9 cellular contexts compared by ENCODE assay signal in genomic region chr22:38260760-38261477, GRCh38. TPM values are rescaled to one million over a fixed set of nuclear protein-coding genes. Genes with fewer than 3 reads are reported as not detected.
A peak's percentile ranks its signal among the peaks of the same experiment; 100 is the strongest.
DNase-seq lines count a peak whose midpoint lies in the region; TF ChIP-seq lines count a peak whose summit lies in the region.
"Had no signal": no experiment of that assay in that cellular context is flagged by ENCODE, and none has a peak within 500 bp of the region (broad histone marks: within the 10 kb centered on the region; RNA-seq: fewer than 3 reads in every experiment).

No MANE protein-coding gene starts in this region.

- DNase-seq in breast epithelium (ENCODE audit: low spot score in 2 of 2) (no peak), MCF 10A (ENCODE audit: unreplicated experiment) (no peak), astrocyte of the spinal cord (ENCODE audit: low read depth, low spot score) (peak; percentile 42), midbrain (lab: John Stamatoyannopoulos, UW) (peak; percentile 55), lower leg skin (ENCODE audit: low spot score in 2 of 2) (no peak), HT-29 (ENCODE audit: low spot score) (no peak), NCI-H1436 treated with DMSO at 0.1 percent for 48 hours (lab: John Stamatoyannopoulos, UW) (no peak)
- DNase-seq: COR-L47 had no signal

- BruUV-seq in MCF 10A (replicated peaks; lab: Mats Ljungman, UMichigan), result no TSS peak

- intact Hi-C loops in breast epithelium (cut with DNase I; ENCODE audit: low total_unique reads), result no loop called here
- intact Hi-C loops in MCF 10A (cut with micrococcal nuclease), result no loop called here
- intact Hi-C loops in lower leg skin (cut with DNase I; ENCODE audit: low total_unique reads), result no loop called here

- H3K4me3 Mint-ChIP-seq in MCF 10A (ENCODE audit: unreplicated experiment), result no peak overlapping the region

- peaks cover 16% of the 10 kb centered on the region for H3K36me3 Mint-ChIP-seq in MCF 10A (ENCODE audit: insufficient read depth, unreplicated experiment)

- TF ChIP-seq POLR2A in breast epithelium (IDR thresholded peaks at IDR 0.05) (no peak), lower leg skin (IDR thresholded peaks at IDR 0.05) (no peak)

- POLR2A ChIA-PET in MCF 10A (lab: Yijun Ruan, JAX), result no interaction called here

- no peaks in the 10 kb centered on the region for H3K36me3 ChIP-seq in breast epithelium
- no peaks in the 10 kb centered on the region for H3K36me3 ChIP-seq in urinary bladder (ENCODE audit: insufficient read depth)

- no peak overlapping the region for H3K27ac Mint-ChIP-seq in MCF 10A (ENCODE audit: low read depth, unreplicated experiment)

- in situ Hi-C loops in astrocyte of the spinal cord (cut with HindIII; ENCODE audit: low sequenced_read_pairs), result no loop called here

- peak overlapping the region; percentile 13 to 44 (median 22) for H3K4me3 ChIP-seq in breast epithelium
- no peak overlapping the region for H3K4me3 ChIP-seq in astrocyte of the spinal cord (ENCODE audit: low read depth, low read length)
- no peak overlapping the region for H3K4me3 ChIP-seq in urinary bladder (ENCODE audit: low read depth, low read length)
- H3K4me3 ChIP-seq in lower leg skin (ENCODE audit: low read depth, poor library complexity, severe bottlenecking), result no peak overlapping the region

- TF ChIP-seq CTCF in breast epithelium (IDR thresholded peaks at IDR 0.05), result no peak
- TF ChIP-seq CTCF in MCF 10A (IDR thresholded peaks at IDR 0.05; ENCODE audit: unreplicated experiment), result no peak
- TF ChIP-seq CTCF in astrocyte of the spinal cord (IDR thresholded peaks at IDR 0.05; ENCODE audit: low read depth, low read length), result peak; percentile 29
- TF ChIP-seq CTCF in lower leg skin (IDR thresholded peaks at IDR 0.05), result no peak

- CTCF ChIA-PET in MCF 10A (lab: Yijun Ruan, JAX), result interaction anchor here (0.5 to 1.9 kb wide), 4 partner anchors 10 to 877 kb away, joined by 3 to 6 read pairs (median 4); no protein-coding TSS in a partner anchor

- H3K9me3 Mint-ChIP-seq in MCF 10A (ENCODE audit: unreplicated experiment), result no peaks in the 10 kb centered on the region

- H3K27ac ChIP-seq in breast epithelium (peak overlapping the region; percentile 69 to 86), urinary bladder (ENCODE audit: low read depth) (peak overlapping the region; percentile 47)

- H3K4me1 ChIP-seq in breast epithelium (peaks cover 8 to 9% of the 10 kb centered on the region in 2 donors), urinary bladder (ENCODE audit: insufficient read depth) (no peaks in the 10 kb centered on the region)

- H3K4me1 Mint-ChIP-seq in MCF 10A (ENCODE audit: insufficient read depth, unreplicated experiment), result peaks cover 14% of the 10 kb centered on the region

- no peaks in the 10 kb centered on the region for H3K27me3 Mint-ChIP-seq in MCF 10A (ENCODE audit: insufficient read depth, unreplicated experiment)

- H3K9me3 ChIP-seq in breast epithelium, result no peaks in the 10 kb centered on the region

- no peaks in the 10 kb centered on the region for H3K27me3 ChIP-seq in breast epithelium

- 29% methylated on average over 13 of the region's 13 CpGs for WGBS in urinary bladder
- WGBS in lower leg skin, 2 donors, result 51 to 66% methylated on average over 13 of the region's 13 CpGs

RNA-seq across cellular contexts. Expression of gene TMEM184B, which starts 11.9 kb away (rescaled TPM):
- 10 to 100 TPM; 30.6 to 49.5 (median 42.4) TPM for total RNA-seq in breast epithelium
- 58.7 and 69.1 TPM in 2 replicates for total RNA-seq in MCF 10A (2022)
- 24.8 TPM for total RNA-seq in urinary bladder
- 51.5 TPM for polyA plus RNA-seq in urinary bladder
- total RNA-seq in lower leg skin, result 10 to 100 TPM; 27.9 to 67.4 (median 40.7) TPM
- 26.9 and 30.7 TPM in 2 replicates for total RNA-seq in HT-29 (2014; rRNA removed; shearing (Covaris generic))

RNA-seq across cellular contexts. Expression of gene CSNK1E, which starts 56.3 kb away (rescaled TPM):
- 100 to 1,000 TPM in 2 of 3 donors, 10 to 100 TPM in 1; 83.0 to 147 (median 117) TPM for total RNA-seq in breast epithelium
- 354 and 425 TPM in 2 replicates for total RNA-seq in MCF 10A (2022)
- total RNA-seq in urinary bladder, result 71.4 TPM
- 95.8 TPM for polyA plus RNA-seq in urinary bladder
- total RNA-seq in lower leg skin, result 100 to 1,000 TPM; 142 to 258 (median 163) TPM
- 127 and 152 TPM in 2 replicates for total RNA-seq in HT-29 (2014; rRNA removed; shearing (Covaris generic))

RNA-seq across cellular contexts. Expression of gene MAFF, which starts 59.1 kb away (rescaled TPM):
- total RNA-seq in breast epithelium (100 to 1,000 TPM in 1 of 3 donors, 10 to 100 TPM in 2; 37.3 to 126 (median 85.5) TPM), MCF 10A (2022) (54.7 and 71.4 TPM in 2 replicates), urinary bladder (8.4 TPM), lower leg skin (100 to 1,000 TPM in 1 of 4 donors, 10 to 100 TPM in 3; 64.7 to 116 (median 82.0) TPM)
- polyA plus RNA-seq in urinary bladder, result 32.4 TPM
- total RNA-seq in HT-29 (2014; rRNA removed; shearing (Covaris generic)), result 78.7 and 91.5 TPM in 2 replicates

Comparison
In these comparisons a context has a peak if more than half of its experiments do, and no peak if none do; other contexts are left out.
1. DNase-seq: peak in astrocyte of the spinal cord (single experiment) and midbrain (single experiment); none in breast epithelium (0 of 2), MCF 10A (single experiment), lower leg skin (0 of 2), HT-29 (single experiment) and NCI-H1436 treated with DMSO at 0.1 percent for 48 hours (single experiment).
2. H3K4me3 ChIP-seq: peak in breast epithelium (3 of 3); none in astrocyte of the spinal cord (single experiment), urinary bladder (single experiment) and lower leg skin (single experiment).